ENCODE assay signal across 8 cellular contexts in the genomic region with DNA sequence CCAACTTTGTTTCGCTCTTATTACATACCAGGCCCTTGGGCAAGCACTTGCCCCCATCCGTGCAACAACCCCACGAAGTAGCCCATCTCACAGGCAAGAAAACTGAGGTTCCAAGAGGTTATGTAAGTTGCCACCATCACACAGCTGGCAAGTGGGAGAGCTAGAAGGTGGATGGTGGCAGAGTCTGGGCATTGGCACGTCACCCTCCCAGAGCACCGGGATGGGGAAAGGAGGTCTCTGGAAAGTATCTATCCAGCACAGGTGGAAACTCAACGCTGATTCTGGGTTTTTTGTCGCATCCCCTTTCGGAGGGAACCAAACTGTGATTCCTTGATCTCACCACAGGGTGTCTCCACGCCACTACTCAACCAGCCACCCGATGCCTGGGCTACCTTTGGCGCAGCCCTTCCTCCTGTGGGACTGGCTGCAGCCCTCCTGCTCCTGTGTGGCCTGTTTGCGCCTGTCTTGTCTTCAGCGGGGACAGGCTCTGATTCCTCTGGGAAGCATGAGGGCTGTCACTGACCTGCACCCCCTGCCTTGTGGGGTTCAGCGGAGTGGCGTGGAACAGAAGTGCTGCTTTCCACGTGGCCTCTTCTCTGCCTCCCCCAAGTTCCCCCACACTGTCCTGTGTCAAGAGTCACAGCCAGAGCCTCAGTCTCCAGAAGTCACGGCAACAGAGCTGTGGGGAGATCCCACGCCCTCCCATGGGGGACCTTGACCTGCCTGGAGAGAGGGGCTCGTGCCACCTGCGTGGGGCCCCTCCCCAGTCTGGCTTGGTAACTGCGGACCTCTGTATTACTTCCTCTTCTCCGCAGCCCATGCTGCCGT. TPM values are rescaled to one million over a fixed set of nuclear protein-coding genes. Genes with fewer than 3 reads are reported as not detected.
DNase-seq lines count a peak whose midpoint lies in the region; TF ChIP-seq lines count a peak whose summit lies in the region.

No MANE protein-coding gene starts in this region.

- no TSS peak for BruUV-seq in A673 (replicated peaks; lab: Mats Ljungman, UMichigan)

- H3K27me3 ChIP-seq in A673 (replicated peaks; ENCODE audit: insufficient read depth, low read depth, low read length, poor library complexity): peaks cover 25% of the 10 kb centered on the region
- no peaks in the 10 kb centered on the region for H3K27me3 ChIP-seq in breast epithelium

- intact Hi-C loops in A673 (cut with micrococcal nuclease; ENCODE audit: unreplicated experiment) (loop anchor here (1.0 kb wide), 2 partner anchors 57 to 131 kb away; no protein-coding TSS in a partner anchor), breast epithelium (cut with DNase I; ENCODE audit: low total_unique reads) (no loop called here)

- POLR2A ChIA-PET in A673 (lab: Charles Lee; ENCODE audit: low non-redundant PET): no interaction called here

- H3K36me3 ChIP-seq in A673 (ENCODE audit: insufficient read depth, low read length, poor library complexity, severe bottlenecking) (no peaks in the 10 kb centered on the region), breast epithelium (no peaks in the 10 kb centered on the region)

- CTCF ChIA-PET in A673 (lab: Charles Lee): no interaction called here

- TF ChIP-seq CTCF in A673 (conservative IDR thresholded peaks at IDR 0.05; ENCODE audit: low read depth, low read length): peak; percentile 80
- peak; percentile 77 for TF ChIP-seq CTCF in GM12865 (IDR thresholded peaks at IDR 0.05; ENCODE audit: insufficient read depth, low read depth, low read length, missing control alignments)
- TF ChIP-seq CTCF in breast epithelium (IDR thresholded peaks at IDR 0.05): peak; percentile 88 to 95 (median 90)

- no peak overlapping the region for H3K27ac ChIP-seq in A673 (ENCODE audit: low read depth, low read length, poor library complexity, severe bottlenecking)
- H3K27ac ChIP-seq in breast epithelium: peak overlapping the region in 1 of 2 donors; percentile 32

- H3K4me3 ChIP-seq in A673 (ENCODE audit: low read depth, low read length, poor library complexity, severe bottlenecking) (no peak overlapping the region), GM12865 (ENCODE audit: low read depth, low read length) (no peak overlapping the region), breast epithelium (no peak overlapping the region)

- peaks cover 6% of the 10 kb centered on the region for H3K4me1 ChIP-seq in A673 (ENCODE audit: insufficient read depth, low read length, poor library complexity, severe bottlenecking)
- peaks cover 0 to 5% of the 10 kb centered on the region in 2 donors for H3K4me1 ChIP-seq in breast epithelium

- peak; percentile 73 for DNase-seq in A673 (ENCODE audit: low spot score)
- peak; percentile 55 for DNase-seq in GM12865 (ENCODE audit: low read depth)
- peak; percentile 47 for DNase-seq in LoVo (ENCODE audit: low spot score)
- DNase-seq in SW480 (ENCODE audit: low spot score): peak; percentile 77
- DNase-seq in breast epithelium (ENCODE audit: low spot score in 2 of 2): peak in 1 of 2 donors; percentile 67
- DNase-seq in inferior parietal cortex (ENCODE audit: extremely low spot score): peak; percentile 76
- peak; percentile 68 for DNase-seq in stimulated activated CD4-positive, alpha-beta T cell treated with anti-CD3 and anti-CD28 coated beads, Interleukin-15, amount 100 ng/mL, for 24 hours
- no peak for DNase-seq in NCI-H128 (lab: John Stamatoyannopoulos, UW; ENCODE audit: unreplicated experiment)

- H3K9me3 ChIP-seq in A673 (ENCODE audit: low read depth, low read length, poor library complexity, severe bottlenecking): no peaks in the 10 kb centered on the region
- no peaks in the 10 kb centered on the region for H3K9me3 ChIP-seq in breast epithelium

- TF ChIP-seq POLR2A in breast epithelium (IDR thresholded peaks at IDR 0.05): no peak

RNA-seq across cellular contexts. Expression of a gene that starts 34.4 kb away (rescaled TPM):
- not detected in 2 replicates for total RNA-seq in A673 (2021)
- 10 to 100 TPM; 10.6 to 58.7 (median 45.9) TPM for total RNA-seq in breast epithelium

RNA-seq across cellular contexts. Expression of a gene that starts 38.6 kb away (rescaled TPM):
- 25.0 and 27.2 TPM in 2 replicates for total RNA-seq in A673 (2021)
- 10 to 100 TPM; 19.8 to 35.1 (median 33.3) TPM for total RNA-seq in breast epithelium

Comparison
In these comparisons a context has a peak if more than half of its experiments do, and no peak if none do; other contexts are left out.
1. RNA of a gene that starts 34.4 kb away (total RNA-seq): 10.6 to 58.7 TPM in breast epithelium; not detected in A673; every median in the first group is over 10 times any median in the second.
2. Peak in every context shown above with its lines, with median percentiles within 50 percentile points of each other: CTCF ChIP-seq.